In genomic region chr11:108115495-108116140, GRCh38 we compare ENCODE assay signal across 8 cellular contexts. TPM values are rescaled to one million over a fixed set of nuclear protein-coding genes. Genes with fewer than 3 reads are reported as not detected.
DNase-seq lines count a peak whose midpoint lies in the region; FAIRE-seq and TF ChIP-seq lines count a peak whose summit lies in the region.

No MANE protein-coding gene starts in this region.

- peaks cover 15% of the 10 kb centered on the region for H3K4me1 ChIP-seq in astrocyte (ENCODE audit: insufficient read depth, low read length)

- FAIRE-seq in astrocyte (lab: Jason Lieb, UNC) (peak; percentile 45), D721Med (lab: Jason Lieb, UNC) (no peak)

- no peaks in the 10 kb centered on the region for H3K27me3 Mint-ChIP-seq in astrocyte (ENCODE audit: low read depth, unreplicated experiment)

- TF ChIP-seq CTCF in AG10803 (conservative IDR thresholded peaks at IDR 0.05; ENCODE audit: low read length) (no peak), astrocyte (IDR thresholded peaks at IDR 0.05; ENCODE audit: insufficient read depth, low read depth, low read length) (no peak), D721Med (IDR thresholded peaks at IDR 0.05; ENCODE audit: insufficient read depth, missing control alignments) (no peak)

- no peak overlapping the region for H3K4me3 Mint-ChIP-seq in astrocyte (ENCODE audit: unreplicated experiment)

- H3K4me1 Mint-ChIP-seq in astrocyte (ENCODE audit: low read depth, unreplicated experiment), result peaks cover 17% of the 10 kb centered on the region

- no peaks in the 10 kb centered on the region for H3K9me3 ChIP-seq in astrocyte (ENCODE audit: insufficient read depth, low read depth, low read length)

- H3K4me3 ChIP-seq in AG10803 (ENCODE audit: low read length) (no peak overlapping the region), astrocyte (ENCODE audit: insufficient read depth, low read depth, low read length) (no peak overlapping the region), skeletal muscle cell (ENCODE audit: low read depth, low read length) (no peak overlapping the region)

- no peaks in the 10 kb centered on the region for H4K20me1 ChIP-seq in astrocyte (ENCODE audit: insufficient read depth, low read length)

- H3K27ac ChIP-seq in astrocyte (ENCODE audit: low read depth, low read length), result peak overlapping the region; percentile 62

- peak overlapping the region; percentile 20 for H3K9ac ChIP-seq in astrocyte (ENCODE audit: low read length)

- H3K79me2 ChIP-seq in astrocyte (ENCODE audit: insufficient read depth, low read length), result no peaks in the 10 kb centered on the region

- peaks cover 2% of the 10 kb centered on the region for H3K36me3 ChIP-seq in astrocyte (ENCODE audit: insufficient read depth, low read length)

- H3K9me3 Mint-ChIP-seq in astrocyte (ENCODE audit: unreplicated experiment), result no peaks in the 10 kb centered on the region

- peak overlapping the region; percentile 27 for H3K4me2 ChIP-seq in astrocyte (ENCODE audit: low read length)

- no peak overlapping the region for H2AFZ ChIP-seq in astrocyte (ENCODE audit: low read depth, low read length)

- peaks cover 6% of the 10 kb centered on the region for H3K36me3 Mint-ChIP-seq in astrocyte (ENCODE audit: low read depth, unreplicated experiment)

- no peaks in the 10 kb centered on the region for H3K27me3 ChIP-seq in astrocyte (ENCODE audit: insufficient read depth, low read length)

- DNase-seq in AG10803 (ENCODE audit: low read depth), result peak; percentile 82
- peak; percentile 45 for DNase-seq in LoVo (ENCODE audit: low spot score)
- DNase-seq in astrocyte (ENCODE audit: low read depth), result peak; percentile 80
- peak; percentile 57 for DNase-seq in hepatic stellate cell (ENCODE audit: low spot score)
- peak; percentile 46 for DNase-seq in skeletal muscle cell (ENCODE audit: low read depth)
- no peak for DNase-seq in activated naive CD4-positive, alpha-beta T cell treated with Interleukin-2 at 50 U/mL for 16 hours
- no peak for DNase-seq in cerebellar nuclear complex (lab: John Stamatoyannopoulos, UW)
- no peak for DNase-seq in D721Med (ENCODE audit: insufficient read length, low spot score)

- peak overlapping the region; percentile 9 for H3K27ac Mint-ChIP-seq in astrocyte (ENCODE audit: unreplicated experiment)

RNA-seq across cellular contexts. Expression of gene ACAT1, which starts 5.7 kb away (rescaled TPM):
- total RNA-seq in astrocyte, result 36.4 and 48.1 TPM in 2 replicates

Comparison
In these comparisons a context has a peak if more than half of its experiments do, and no peak if none do; other contexts are left out.
1. DNase-seq: peak in AG10803 (single experiment), LoVo (single experiment), astrocyte (single experiment), hepatic stellate cell (single experiment) and skeletal muscle cell (single experiment); none in activated naive CD4-positive, alpha-beta T cell treated with Interleukin-2 at 50 U/mL for 16 hours (single experiment), cerebellar nuclear complex (0 of 2) and D721Med (single experiment).